ENCODE assay signal across 8 cellular contexts in the genomic region with DNA sequence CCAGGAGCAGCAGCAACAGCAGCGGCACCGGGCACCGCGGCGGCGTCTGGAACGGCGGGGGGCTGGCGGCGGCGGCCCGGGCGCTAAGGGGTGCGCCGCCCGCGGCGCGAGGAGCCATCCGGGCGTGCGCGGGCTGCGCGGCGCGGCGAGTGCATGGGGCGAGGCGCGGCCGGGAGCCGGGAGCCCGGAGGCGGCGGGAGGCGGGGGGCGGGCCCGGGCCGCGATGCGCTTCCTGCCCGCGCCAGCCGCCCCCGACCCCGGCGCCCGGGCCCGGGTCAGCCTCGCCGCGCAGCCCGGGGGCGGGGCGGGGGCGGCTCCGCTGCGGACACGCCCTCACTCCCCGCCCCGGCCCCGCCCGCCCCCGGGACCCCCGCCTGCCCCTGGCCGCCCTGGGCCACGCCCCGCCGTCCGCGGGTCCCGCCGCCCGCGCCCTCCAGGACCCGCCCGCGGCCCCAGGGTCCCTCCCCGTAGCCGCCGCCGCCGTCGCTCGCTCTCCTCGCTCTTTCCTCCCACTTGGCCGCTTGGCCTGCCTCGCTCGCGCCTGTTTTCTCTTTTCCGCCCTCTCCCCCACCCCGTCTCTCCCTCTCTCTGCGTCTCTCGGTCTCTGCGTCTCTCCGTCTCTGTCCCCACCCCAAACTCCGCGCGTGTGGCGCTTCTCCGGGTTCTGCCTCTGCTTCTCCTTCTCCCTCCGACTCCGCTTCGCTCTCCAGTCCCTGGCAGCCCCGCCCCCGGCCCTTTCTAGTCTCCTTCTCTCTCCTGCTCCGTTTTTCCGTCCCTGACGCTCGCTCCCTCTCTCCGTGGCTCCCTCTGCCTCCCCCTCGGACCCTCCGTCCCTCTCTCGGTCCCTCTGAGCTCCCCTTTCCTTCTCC. TPM values are rescaled to one million over a fixed set of nuclear protein-coding genes. Genes with fewer than 3 reads are reported as not detected.
A peak's percentile ranks its signal among the peaks of the same experiment; 100 is the strongest.
DNase-seq lines count a peak whose midpoint lies in the region; ATAC-seq and TF ChIP-seq lines count a peak whose summit lies in the region.

A gene with protein sequence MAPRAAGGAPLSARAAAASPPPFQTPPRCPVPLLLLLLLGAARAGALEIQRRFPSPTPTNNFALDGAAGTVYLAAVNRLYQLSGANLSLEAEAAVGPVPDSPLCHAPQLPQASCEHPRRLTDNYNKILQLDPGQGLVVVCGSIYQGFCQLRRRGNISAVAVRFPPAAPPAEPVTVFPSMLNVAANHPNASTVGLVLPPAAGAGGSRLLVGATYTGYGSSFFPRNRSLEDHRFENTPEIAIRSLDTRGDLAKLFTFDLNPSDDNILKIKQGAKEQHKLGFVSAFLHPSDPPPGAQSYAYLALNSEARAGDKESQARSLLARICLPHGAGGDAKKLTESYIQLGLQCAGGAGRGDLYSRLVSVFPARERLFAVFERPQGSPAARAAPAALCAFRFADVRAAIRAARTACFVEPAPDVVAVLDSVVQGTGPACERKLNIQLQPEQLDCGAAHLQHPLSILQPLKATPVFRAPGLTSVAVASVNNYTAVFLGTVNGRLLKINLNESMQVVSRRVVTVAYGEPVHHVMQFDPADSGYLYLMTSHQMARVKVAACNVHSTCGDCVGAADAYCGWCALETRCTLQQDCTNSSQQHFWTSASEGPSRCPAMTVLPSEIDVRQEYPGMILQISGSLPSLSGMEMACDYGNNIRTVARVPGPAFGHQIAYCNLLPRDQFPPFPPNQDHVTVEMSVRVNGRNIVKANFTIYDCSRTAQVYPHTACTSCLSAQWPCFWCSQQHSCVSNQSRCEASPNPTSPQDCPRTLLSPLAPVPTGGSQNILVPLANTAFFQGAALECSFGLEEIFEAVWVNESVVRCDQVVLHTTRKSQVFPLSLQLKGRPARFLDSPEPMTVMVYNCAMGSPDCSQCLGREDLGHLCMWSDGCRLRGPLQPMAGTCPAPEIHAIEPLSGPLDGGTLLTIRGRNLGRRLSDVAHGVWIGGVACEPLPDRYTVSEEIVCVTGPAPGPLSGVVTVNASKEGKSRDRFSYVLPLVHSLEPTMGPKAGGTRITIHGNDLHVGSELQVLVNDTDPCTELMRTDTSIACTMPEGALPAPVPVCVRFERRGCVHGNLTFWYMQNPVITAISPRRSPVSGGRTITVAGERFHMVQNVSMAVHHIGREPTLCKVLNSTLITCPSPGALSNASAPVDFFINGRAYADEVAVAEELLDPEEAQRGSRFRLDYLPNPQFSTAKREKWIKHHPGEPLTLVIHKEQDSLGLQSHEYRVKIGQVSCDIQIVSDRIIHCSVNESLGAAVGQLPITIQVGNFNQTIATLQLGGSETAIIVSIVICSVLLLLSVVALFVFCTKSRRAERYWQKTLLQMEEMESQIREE (N-terminal part only) (minus strand): TSS at position 155 of the 869 bp plus-strand sequence. CDS start 37 bp downstream, at position 118.

- no peak for ATAC-seq in GM19395 (IDR thresholded peaks at IDR 0.05; ENCODE audit: unreplicated experiment)

- peaks cover 35 to 55% (median 36%) of the 10 kb centered on the region in 3 donors for H3K4me1 Mint-ChIP-seq in CD8-positive, alpha-beta memory T cell

- no peaks in the 10 kb centered on the region for H3K36me3 ChIP-seq in CD8-positive, alpha-beta memory T cell (ENCODE audit: insufficient read depth, low read length)
- H3K36me3 ChIP-seq in right atrium auricular region, result no peaks in the 10 kb centered on the region

- no peaks in the 10 kb centered on the region for H3K9me3 ChIP-seq in CD8-positive, alpha-beta memory T cell (ENCODE audit: low read length)
- no peaks in the 10 kb centered on the region for H3K9me3 ChIP-seq in right atrium auricular region

- peak within 1 kb of the TSS; percentile 47 for H3K4me3 ChIP-seq in CD8-positive, alpha-beta memory T cell (ENCODE audit: low read length)
- H3K4me3 ChIP-seq in HL-60 (replicated peaks; ENCODE audit: insufficient read depth, low read length) (peak within 1 kb of the TSS; percentile 33), right atrium auricular region (peak within 1 kb of the TSS; percentile 75)

- H3K4me1 ChIP-seq in CD8-positive, alpha-beta memory T cell (ENCODE audit: insufficient read depth, low read length), result peaks cover 4% of the 10 kb centered on the region
- peaks cover 0 to 86% of the 10 kb centered on the region in 2 donors for H3K4me1 ChIP-seq in right atrium auricular region

- no peaks in the 10 kb centered on the region for H3K27me3 ChIP-seq in CD8-positive, alpha-beta memory T cell (ENCODE audit: insufficient read depth, low read length, poor library complexity, severe bottlenecking)
- H3K27me3 ChIP-seq in HL-60 (ENCODE audit: insufficient read depth, poor library complexity, severe bottlenecking) (peaks cover 2% of the 10 kb centered on the region), right atrium auricular region (no peaks in the 10 kb centered on the region)

- peak; percentile 30 to 71 (median 53) for DNase-seq in CD8-positive, alpha-beta memory T cell
- DNase-seq in HL-60 (ENCODE audit: low read depth in 1 of 2, low spot score in 1 of 2) (peak in 1 of 2 experiments; percentile 38), RWPE1 (ENCODE audit: low spot score) (peak; percentile 42), astrocyte of the hippocampus (ENCODE audit: low read depth, low spot score) (peak; percentile 86), right atrium auricular region (ENCODE audit: low spot score) (peak; percentile 89), pons (ENCODE audit: low spot score) (peak; percentile 49), middle frontal gyrus (ENCODE audit: extremely low spot score, low spot score) (no peak)

- TF ChIP-seq CTCF in HL-60 (IDR thresholded peaks at IDR 0.05; ENCODE audit: insufficient read depth, low read length) (no peak), RWPE1 (conservative IDR thresholded peaks at IDR 0.05; ENCODE audit: low read depth) (no peak), right atrium auricular region (IDR thresholded peaks at IDR 0.05) (no peak)

- CTCF ChIA-PET in CD8-positive, alpha-beta memory T cell (lab: Charles Lee), result interaction anchor here (0.7 to 5.4 kb wide), 7 partner anchors 11 to 115 kb away, joined by 3 to 43 read pairs (median 9); no protein-coding TSS in a partner anchor
- CTCF ChIA-PET in RWPE1 (lab: Yijun Ruan, JAX), result no interaction called here

- peaks cover 3 to 4% of the 10 kb centered on the region in 2 donors for H3K27me3 Mint-ChIP-seq in CD8-positive, alpha-beta memory T cell

- peak within 1 kb of the TSS; percentile 91 to 98 (median 94) for H3K4me3 Mint-ChIP-seq in CD8-positive, alpha-beta memory T cell

- peaks cover 0 to 8% (median 0%) of the 10 kb centered on the region in 3 donors for H3K36me3 Mint-ChIP-seq in CD8-positive, alpha-beta memory T cell

- H3K27ac Mint-ChIP-seq in CD8-positive, alpha-beta memory T cell, result peak within 1 kb of the TSS; percentile 77 to 96 (median 92)

- POLR2A ChIA-PET in CD8-positive, alpha-beta memory T cell (lab: Charles Lee), result interaction anchor here (0.6 to 3.6 kb wide), 4 partner anchors 13 to 30 kb away, joined by 3 to 54 read pairs (median 7); no protein-coding TSS in a partner anchor
- POLR2A ChIA-PET in RWPE1 (lab: Yijun Ruan, JAX; ENCODE audit: low non-redundant PET), result interaction anchor here (0.6 kb wide), 1 partner anchor 16 kb away, joined by 3 read pairs; no protein-coding TSS in a partner anchor

- H3K27ac ChIP-seq in CD8-positive, alpha-beta memory T cell (ENCODE audit: low read depth, low read length), result peak within 1 kb of the TSS; percentile 24
- no peak within 1 kb of the TSS for H3K27ac ChIP-seq in HL-60 (replicated peaks)
- peak within 1 kb of the TSS; percentile 68 for H3K27ac ChIP-seq in RWPE1
- peak within 1 kb of the TSS; percentile 87 to 95 for H3K27ac ChIP-seq in right atrium auricular region

- H3K9me3 Mint-ChIP-seq in CD8-positive, alpha-beta memory T cell, result no peaks in the 10 kb centered on the region

RNA-seq across cellular contexts. Expression of the gene that starts here (rescaled TPM):
- 10 to 100 TPM; 12.1 to 15.2 TPM for total RNA-seq in CD8-positive, alpha-beta memory T cell
- 17.3 TPM for polyA plus RNA-seq in CD8-positive, alpha-beta memory T cell
- total RNA-seq in right atrium auricular region, result 10 to 100 TPM; 44.5 to 93.1 TPM
